Comparison of ENCODE assay signal across 15 cellular contexts in genomic region chr2:16412321-16413030, GRCh38.
DNase-seq lines count a peak whose midpoint lies in the region; ATAC-seq and TF ChIP-seq lines count a peak whose summit lies in the region.
"Had no signal": no experiment of that assay in that cellular context is flagged by ENCODE, and none has a peak within 500 bp of the region (broad histone marks: within the 10 kb centered on the region; RNA-seq: fewer than 3 reads in every experiment).

No MANE protein-coding gene starts in this region.

- 81 to 88% methylated on average over 2 of the region's 2 CpGs for WGBS in heart right ventricle, 2 donors
- WGBS in right cardiac atrium: 82% methylated on average over 2 of the region's 2 CpGs
- WGBS in ovary, 3 donors: 89 to 96% (median 90%) methylated on average over 2 of the region's 2 CpGs

- in situ Hi-C loops in gastrocnemius medialis (cut with MboI; ENCODE audit: low sequenced_read_pairs in 4 of 4): no loop called here

- H3K27ac ChIP-seq in heart right ventricle (peak overlapping the region in 8 of 10 donors; percentile 8 to 90 (median 77)), BLaER1 (no peak overlapping the region), right cardiac atrium (ENCODE audit: low read length) (peak overlapping the region; percentile 86), gastrocnemius medialis (peak overlapping the region in 3 of 4 donors; percentile 32 to 51 (median 40)), ovary (no peak overlapping the region)
- H3K27ac ChIP-seq: C4-2B, GM23248, HL-60 had no signal

- H3K36me3 ChIP-seq in heart right ventricle (no peaks in the 10 kb centered on the region), BLaER1 (no peaks in the 10 kb centered on the region), gastrocnemius medialis (no peaks in the 10 kb centered on the region), ovary (no peaks in the 10 kb centered on the region)

- ATAC-seq in heart right ventricle: no peak
- ATAC-seq in left ventricle myocardium superior: no peak
- no peak for ATAC-seq in right cardiac atrium
- no peak for ATAC-seq in gastrocnemius medialis
- no peak for ATAC-seq in HG03108 (IDR thresholded peaks at IDR 0.05; ENCODE audit: unreplicated experiment)

- TF ChIP-seq CTCF in heart right ventricle (IDR thresholded peaks at IDR 0.05) (no peak), gastrocnemius medialis (IDR thresholded peaks at IDR 0.05 in 4 of 5, conservative IDR thresholded peaks at IDR 0.05 in 1 of 5) (no peak), ovary (IDR thresholded peaks at IDR 0.05) (no peak)

- DNase-seq in heart right ventricle: no peak
- no peak for DNase-seq in left ventricle myocardium superior
- no peak for DNase-seq in right cardiac atrium
- DNase-seq in gastrocnemius medialis: no peak
- no peak for DNase-seq in NCI-H774 (lab: John Stamatoyannopoulos, UW)
- no peak for DNase-seq in ovary
- DNase-seq: Calu3; CD4-positive, alpha-beta T cell; DMS79 treated with DMSO at 0.1 percent for 48 hours; GM23248; HCEC 1CT had no signal

- no peak overlapping the region for H3K4me3 ChIP-seq in heart right ventricle
- H3K4me3 ChIP-seq in BLaER1: no peak overlapping the region
- H3K4me3 ChIP-seq in right cardiac atrium (ENCODE audit: low read length): no peak overlapping the region
- H3K4me3 ChIP-seq in gastrocnemius medialis: no peak overlapping the region
- H3K4me3 ChIP-seq in ovary: no peak overlapping the region
- H3K4me3 ChIP-seq: GM23248 had no signal

- 0 out of 2 replicates have a peak overlapping the region, but pooled peaks have one; percentile 27 for H3K4me2 ChIP-seq in BLaER1

- TF ChIP-seq POLR2A in gastrocnemius medialis (IDR thresholded peaks at IDR 0.05) (no peak), ovary (IDR thresholded peaks at IDR 0.05) (no peak)

- peaks cover 0 to 40% (median 8%) of the 10 kb centered on the region in 9 donors for H3K4me1 ChIP-seq in heart right ventricle
- peaks cover 10% of the 10 kb centered on the region; the same call in 1 of the 2 replicates for H3K4me1 ChIP-seq in BLaER1
- peaks cover 2% of the 10 kb centered on the region for H3K4me1 ChIP-seq in right cardiac atrium (ENCODE audit: control insufficient read depth, insufficient read depth, low read length)
- H3K4me1 ChIP-seq in gastrocnemius medialis: peaks cover 0 to 20% of the 10 kb centered on the region in 2 donors
- H3K4me1 ChIP-seq in ovary (ENCODE audit: insufficient read depth): no peaks in the 10 kb centered on the region

- H3K9me3 ChIP-seq in heart right ventricle (peaks cover 0 to 5% (median 0%) of the 10 kb centered on the region in 11 donors), BLaER1 (peaks cover 6% of the 10 kb centered on the region; the same call in 1 of the 2 replicates), right cardiac atrium (ENCODE audit: control insufficient read depth, low read length) (no peaks in the 10 kb centered on the region), gastrocnemius medialis (no peaks in the 10 kb centered on the region), ovary (no peaks in the 10 kb centered on the region)

- H4K20me1 ChIP-seq in BLaER1: no peaks in the 10 kb centered on the region

- TF ChIP-seq EP300 in ovary (IDR thresholded peaks at IDR 0.05): no peak

- intact Hi-C loops in heart right ventricle (cut with DNase I): no loop called here
- intact Hi-C loops in left ventricle myocardium superior (cut with micrococcal nuclease): no loop called here
- intact Hi-C loops in right cardiac atrium (cut with DNase I): no loop called here
- intact Hi-C loops in gastrocnemius medialis (cut with DNase I; ENCODE audit: low total_unique reads): no loop called here
- intact Hi-C loops in ovary (cut with DNase I): no loop called here

- H3K27me3 ChIP-seq in heart right ventricle (no peaks in the 10 kb centered on the region), BLaER1 (no peaks in the 10 kb centered on the region), right cardiac atrium (ENCODE audit: control insufficient read depth, insufficient read depth) (no peaks in the 10 kb centered on the region), gastrocnemius medialis (no peaks in the 10 kb centered on the region), ovary (no peaks in the 10 kb centered on the region)

- no peak overlapping the region for H3K9ac ChIP-seq in BLaER1
- H3K9ac ChIP-seq: GM23248 had no signal

Comparison
In these comparisons a context has a peak if more than half of its experiments do, and no peak if none do; other contexts are left out.
1. H3K27ac ChIP-seq: peak in heart right ventricle (8 of 10), right cardiac atrium (single experiment) and gastrocnemius medialis (3 of 4); none in BLaER1 (single experiment) and ovary (0 of 2).